ENCODE assay signal across 14 cellular contexts in genomic region chr1:103489881-103490280, GRCh38. TPM values are rescaled to one million over a fixed set of nuclear protein-coding genes. Genes with fewer than 3 reads are reported as not detected.
DNase-seq lines count a peak whose midpoint lies in the region; ATAC-seq and TF ChIP-seq lines count a peak whose summit lies in the region.
"Had no signal": no experiment of that assay in that cellular context is flagged by ENCODE, and none has a peak within 500 bp of the region (broad histone marks: within the 10 kb centered on the region; RNA-seq: fewer than 3 reads in every experiment).

No MANE protein-coding gene starts in this region.

- H3K79me2 ChIP-seq in Karpas-422 (ENCODE audit: low read length): no peaks in the 10 kb centered on the region

- no peak overlapping the region for H3K4me2 ChIP-seq in Karpas-422 (ENCODE audit: low read depth, low read length, poor library complexity, severe bottlenecking)

- no peak for TF ChIP-seq EP300 in Ishikawa (IDR thresholded peaks at IDR 0.05; ENCODE audit: borderline replicate concordance)

- no peaks in the 10 kb centered on the region for H3K9me3 ChIP-seq in Karpas-422 (ENCODE audit: low read length)

- DNase-seq in EL: peak; percentile 21
- peak; percentile 7 for DNase-seq in fibroblast of pulmonary artery (ENCODE audit: low read depth)
- DNase-seq in CD14-positive monocyte (ENCODE audit: low spot score): no peak
- no peak for DNase-seq in Karpas-422
- no peak for DNase-seq in AG20443 (ENCODE audit: low spot score)
- no peak for DNase-seq in COLO668 (lab: John Stamatoyannopoulos, UW; ENCODE audit: unreplicated experiment)
- DNase-seq: activated naive CD4-positive, alpha-beta T cell treated with Interleukin-2 at 50 U/mL for 16 hours; GOT3; NCI-H2171; Right ventricle myocardium superior; stimulated activated naive CD4-positive, alpha-beta T cell treated with Interleukin-2 at 50 U/mL for 16 hours had no signal

- no peaks in the 10 kb centered on the region for H3K36me3 Mint-ChIP-seq in CD14-positive monocyte

- H3K9me3 Mint-ChIP-seq in CD14-positive monocyte: peaks cover 0 to 8% (median 0%) of the 10 kb centered on the region in 7 donors
- H3K9me3 Mint-ChIP-seq: neural crest cell had no signal

- no peaks in the 10 kb centered on the region for H3K27me3 ChIP-seq in Karpas-422 (ENCODE audit: low read length)

- no peaks in the 10 kb centered on the region for H3K9me2 ChIP-seq in Karpas-422 (replicated peaks; ENCODE audit: insufficient read depth, low read length)

- no peaks in the 10 kb centered on the region for H3K4me1 Mint-ChIP-seq in CD14-positive monocyte
- H3K4me1 Mint-ChIP-seq: neural crest cell had no signal

- no peaks in the 10 kb centered on the region for H4K20me1 ChIP-seq in Karpas-422 (ENCODE audit: insufficient read depth, low read depth, low read length)

- no peak for TF ChIP-seq RAD21 in Ishikawa (IDR thresholded peaks at IDR 0.05; ENCODE audit: low read depth)

- no peaks in the 10 kb centered on the region for H3K36me3 ChIP-seq in Karpas-422 (ENCODE audit: insufficient read depth, low read length)

- intact Hi-C loops in CD14-positive monocyte (cut with micrococcal nuclease): no loop called here

- ATAC-seq in GM21737 (IDR thresholded peaks at IDR 0.05; ENCODE audit: unreplicated experiment): peak; percentile 83

- H3K4me1 ChIP-seq in Karpas-422 (ENCODE audit: low read length): no peaks in the 10 kb centered on the region

- no peak overlapping the region for H3K27ac Mint-ChIP-seq in CD14-positive monocyte

- TF ChIP-seq CTCF in fibroblast of pulmonary artery (IDR thresholded peaks at IDR 0.05; ENCODE audit: low read length, missing control alignments) (no peak), CD14-positive monocyte (IDR thresholded peaks at IDR 0.05) (no peak)

- no peak overlapping the region for H3K9ac ChIP-seq in Karpas-422 (ENCODE audit: low read length)

- no peak overlapping the region for H3K4me3 Mint-ChIP-seq in CD14-positive monocyte
- H3K4me3 Mint-ChIP-seq: neural crest cell had no signal

- peaks cover 0 to 3% (median 0%) of the 10 kb centered on the region in 3 donors for H3K27me3 Mint-ChIP-seq in CD14-positive monocyte (ENCODE audit: low read depth in 3 of 3)

- no peak overlapping the region for H2AFZ ChIP-seq in Karpas-422 (ENCODE audit: low read length)

- H3K4me3 ChIP-seq in fibroblast of pulmonary artery (replicated peaks; ENCODE audit: low read depth, low read length) (no peak overlapping the region), Karpas-422 (ENCODE audit: low read length) (no peak overlapping the region)

- no peak overlapping the region for H3K27ac ChIP-seq in Karpas-422 (ENCODE audit: low read length)

TF ChIP-seq in Ishikawa, 13 proteins besides CTCF, POLR2A, EP300 and RAD21:
- TF ChIP-seq FOXM1 (IDR thresholded peaks at IDR 0.05; ENCODE audit: borderline replicate concordance, low read depth) (no peak), CEBPB (IDR thresholded peaks at IDR 0.05) (0 out of 2 replicates have a peak, but pooled peaks have one; percentile 48), EGR1 (IDR thresholded peaks at IDR 0.05) (no peak), CREB1 (IDR thresholded peaks at IDR 0.05; ENCODE audit: low read depth) (no peak), NFIC (IDR thresholded peaks at IDR 0.05) (no peak), TCF12 (IDR thresholded peaks at IDR 0.05; ENCODE audit: low read depth) (no peak)
TF ChIP-seq in Ishikawa: peak in this region for 1.

RNA-seq across cellular contexts. Expression of gene RNPC3, which starts 35.6 kb away (rescaled TPM):
- 1 to 10 TPM; 8.0 to 9.1 TPM for polyA plus RNA-seq in CD14-positive monocyte
- 18.1 and 26.0 TPM in 2 replicates for total RNA-seq in Karpas-422 (2014; rRNA removed; shearing (Covaris generic); ENCODE audit: low replicate concordance)

Comparison
In these comparisons a context has a peak if more than half of its experiments do, and no peak if none do; other contexts are left out.
1. DNase-seq: peak in EL (single experiment) and fibroblast of pulmonary artery (single experiment); none in CD14-positive monocyte (single experiment), Karpas-422 (single experiment), AG20443 (single experiment) and COLO668 (single experiment).